In the genomic region with DNA sequence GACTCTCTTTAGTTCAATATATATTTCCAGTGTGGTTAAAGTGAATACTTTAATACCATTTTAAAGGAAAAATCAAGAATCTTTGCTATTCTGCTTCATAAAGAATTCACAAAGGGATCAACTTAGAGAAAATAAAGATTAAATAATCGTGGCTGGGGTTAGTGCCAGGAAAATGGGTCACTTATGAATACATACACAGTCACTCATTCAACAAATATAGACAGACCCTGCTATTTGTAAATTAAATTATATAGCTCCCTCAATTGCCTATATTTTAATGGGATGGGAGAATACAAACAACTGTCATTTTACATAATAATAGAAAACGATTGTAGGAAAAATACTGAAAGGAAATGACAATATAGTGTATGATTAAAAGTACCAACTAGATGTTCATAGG, we compare ENCODE assay signal across 1 cellular context.
TF ChIP-seq lines count a peak whose summit lies in the region.

No MANE protein-coding gene starts in this region.

TF ChIP-seq in WTC11, 78 proteins besides CTCF, POLR2A, EP300 and RAD21 (continued from another document):
- TF ChIP-seq, protein P1, sequence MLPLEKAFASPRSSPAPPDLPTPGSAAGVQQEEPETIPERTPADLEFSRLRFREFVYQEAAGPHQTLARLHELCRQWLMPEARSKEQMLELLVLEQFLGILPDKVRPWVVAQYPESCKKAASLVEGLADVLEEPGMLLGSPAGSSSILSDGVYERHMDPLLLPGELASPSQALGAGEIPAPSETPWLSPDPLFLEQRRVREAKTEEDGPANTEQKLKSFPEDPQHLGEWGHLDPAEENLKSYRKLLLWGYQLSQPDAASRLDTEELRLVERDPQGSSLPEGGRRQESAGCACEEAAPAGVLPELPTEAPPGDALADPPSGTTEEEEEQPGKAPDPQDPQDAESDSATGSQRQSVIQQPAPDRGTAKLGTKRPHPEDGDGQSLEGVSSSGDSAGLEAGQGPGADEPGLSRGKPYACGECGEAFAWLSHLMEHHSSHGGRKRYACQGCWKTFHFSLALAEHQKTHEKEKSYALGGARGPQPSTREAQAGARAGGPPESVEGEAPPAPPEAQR (CRISPR knock-in tag; IDR thresholded peaks at IDR 0.05), result no peak
